ENCODE assay signal across 8 cellular contexts in genomic region chr6:116277124-116277523, GRCh38. TPM values are rescaled to one million over a fixed set of nuclear protein-coding genes. Genes with fewer than 3 reads are reported as not detected.
DNase-seq lines count a peak whose midpoint lies in the region; ATAC-seq, FAIRE-seq and TF ChIP-seq lines count a peak whose summit lies in the region.

No MANE protein-coding gene starts in this region.

- peaks cover 3% of the 10 kb centered on the region for H4K20me1 ChIP-seq in keratinocyte (ENCODE audit: control insufficient read depth, extremely low read depth, insufficient read depth, low read length)

- peak overlapping the region; percentile 99 for H3K4me3 Mint-ChIP-seq in T-helper 2 cell treated with Interferon-gamma antibody and Interleukin-4, amounts not matched to agents 5 μg/mL and 100 μg/mL, for 36 hours
- peak overlapping the region; percentile 91 for H3K4me3 Mint-ChIP-seq in activated T-helper 1 cell treated with anti-CD3 and anti-CD28 coated beads, Interleukin-12 subunit alpha, Interleukin-12 subunit beta, Interleukin-2, Interleukin-4 antibody, amounts not matched to agents 30 ng/mL and 10 ng/mL and 1 ng/mL, durations not matched to agents 14 hours and 24 hours and 36 hours

- H3K9me1 ChIP-seq in keratinocyte (ENCODE audit: control insufficient read depth, extremely low read depth, insufficient read depth, low read length), result no peaks in the 10 kb centered on the region

- H3K27me3 ChIP-seq in keratinocyte (ENCODE audit: control insufficient read depth, extremely low read depth, insufficient read depth, low read length) (no peaks in the 10 kb centered on the region), stomach smooth muscle (ENCODE audit: control insufficient read depth in 1 of 2, insufficient read depth in 2 of 2, low read length in 2 of 2) (no peaks in the 10 kb centered on the region)

- H3K9ac ChIP-seq in keratinocyte (ENCODE audit: control insufficient read depth, extremely low read depth, insufficient read depth, low read length) (peak overlapping the region; percentile 43), stomach smooth muscle (ENCODE audit: low read length in 2 of 2) (peak overlapping the region; percentile 52 to 99)

- no peaks in the 10 kb centered on the region for H3K9me3 Mint-ChIP-seq in T-helper 2 cell treated with Interferon-gamma antibody and Interleukin-4, amounts not matched to agents 5 μg/mL and 100 μg/mL, for 36 hours
- no peaks in the 10 kb centered on the region for H3K9me3 Mint-ChIP-seq in activated T-helper 1 cell treated with anti-CD3 and anti-CD28 coated beads, Interleukin-12 subunit alpha, Interleukin-12 subunit beta, Interleukin-2, Interleukin-4 antibody, amounts not matched to agents 30 ng/mL and 10 ng/mL and 1 ng/mL, durations not matched to agents 14 hours and 24 hours and 36 hours

- H3K9me3 ChIP-seq in keratinocyte (ENCODE audit: control insufficient read depth, low read depth, low read length) (no peaks in the 10 kb centered on the region), stomach smooth muscle (ENCODE audit: control insufficient read depth in 2 of 2, low read length in 2 of 2) (no peaks in the 10 kb centered on the region)

- FAIRE-seq in keratinocyte (lab: Jason Lieb, UNC), result no peak

- H3K4me1 ChIP-seq in keratinocyte (ENCODE audit: control insufficient read depth, extremely low read depth, insufficient read depth, low read length) (peaks cover 15% of the 10 kb centered on the region), stomach smooth muscle (ENCODE audit: control insufficient read depth, insufficient read depth, low read length) (peaks cover 8% of the 10 kb centered on the region)

- no peak for ATAC-seq in GM18519 (IDR thresholded peaks at IDR 0.05; ENCODE audit: low FRiP score, unreplicated experiment)

- peaks cover 43% of the 10 kb centered on the region for H3K36me3 Mint-ChIP-seq in T-helper 2 cell treated with Interferon-gamma antibody and Interleukin-4, amounts not matched to agents 5 μg/mL and 100 μg/mL, for 36 hours (ENCODE audit: low read depth)
- peaks cover 39% of the 10 kb centered on the region for H3K36me3 Mint-ChIP-seq in activated T-helper 1 cell treated with anti-CD3 and anti-CD28 coated beads, Interleukin-12 subunit alpha, Interleukin-12 subunit beta, Interleukin-2, Interleukin-4 antibody, amounts not matched to agents 30 ng/mL and 10 ng/mL and 1 ng/mL, durations not matched to agents 14 hours and 24 hours and 36 hours (ENCODE audit: low read depth)

- intact Hi-C loops in activated T-helper 1 cell treated with anti-CD3 and anti-CD28 coated beads, Interleukin-12 subunit alpha, Interleukin-12 subunit beta, Interleukin-2, Interleukin-4 antibody, amounts not matched to agents 30 ng/mL and 10 ng/mL and 1 ng/mL, durations not matched to agents 14 hours and 24 hours and 36 hours (cut with micrococcal nuclease), result loop anchor here (5.0 kb wide), 1 partner anchor 60 kb away; no protein-coding TSS in a partner anchor

- no peak for DNase-seq in T-helper 2 cell treated with Interferon-gamma antibody and Interleukin-4, amounts not matched to agents 5 μg/mL and 100 μg/mL, for 36 hours (ENCODE audit: low spot score)
- DNase-seq in T-helper 2 cell (no peak), keratinocyte (ENCODE audit: low read depth, low spot score) (no peak), SW 1271 (lab: John Stamatoyannopoulos, UW) (no peak), cortex of kidney (lab: John Stamatoyannopoulos, UW) (no peak)
- DNase-seq in activated T-helper 1 cell treated with anti-CD3 and anti-CD28 coated beads, Interleukin-12 subunit alpha, Interleukin-12 subunit beta, Interleukin-2, Interleukin-4 antibody, amounts not matched to agents 30 ng/mL and 10 ng/mL and 1 ng/mL, durations not matched to agents 14 hours and 24 hours and 36 hours (ENCODE audit: low spot score), result no peak

- dilution Hi-C loops in keratinocyte (cut with MboI; ENCODE audit: extremely low pct_ligation_motif_present, low sequenced_read_pairs), result no loop called here

- no peak overlapping the region for H2AFZ ChIP-seq in keratinocyte (ENCODE audit: control insufficient read depth, low read length)

- no peaks in the 10 kb centered on the region for H3K27me3 Mint-ChIP-seq in T-helper 2 cell treated with Interferon-gamma antibody and Interleukin-4, amounts not matched to agents 5 μg/mL and 100 μg/mL, for 36 hours (ENCODE audit: low read depth)
- peaks cover 2% of the 10 kb centered on the region for H3K27me3 Mint-ChIP-seq in activated T-helper 1 cell treated with anti-CD3 and anti-CD28 coated beads, Interleukin-12 subunit alpha, Interleukin-12 subunit beta, Interleukin-2, Interleukin-4 antibody, amounts not matched to agents 30 ng/mL and 10 ng/mL and 1 ng/mL, durations not matched to agents 14 hours and 24 hours and 36 hours (ENCODE audit: insufficient read depth)

- H3K36me3 ChIP-seq in keratinocyte (ENCODE audit: control insufficient read depth in 2 of 2, extremely low read depth in 1 of 2, insufficient read depth in 2 of 2, low read length in 2 of 2) (peaks cover 3 to 7% of the 10 kb centered on the region in 2 experiments), stomach smooth muscle (ENCODE audit: control insufficient read depth in 2 of 2, insufficient read depth in 2 of 2, low read length in 2 of 2) (peaks cover 2 to 12% of the 10 kb centered on the region in 2 donors)

- H3K4me1 Mint-ChIP-seq in T-helper 2 cell treated with Interferon-gamma antibody and Interleukin-4, amounts not matched to agents 5 μg/mL and 100 μg/mL, for 36 hours (ENCODE audit: low read depth), result peaks cover 45% of the 10 kb centered on the region
- peaks cover 52% of the 10 kb centered on the region for H3K4me1 Mint-ChIP-seq in activated T-helper 1 cell treated with anti-CD3 and anti-CD28 coated beads, Interleukin-12 subunit alpha, Interleukin-12 subunit beta, Interleukin-2, Interleukin-4 antibody, amounts not matched to agents 30 ng/mL and 10 ng/mL and 1 ng/mL, durations not matched to agents 14 hours and 24 hours and 36 hours (ENCODE audit: low read depth)

- H3K4me3 ChIP-seq in keratinocyte (ENCODE audit: control insufficient read depth in 2 of 3, extremely low read depth in 1 of 3, insufficient read depth in 2 of 3, low read depth in 1 of 3, low read length in 3 of 3) (peak overlapping the region; percentile 71 to 96 (median 93)), stomach smooth muscle (ENCODE audit: low read length in 2 of 2) (peak overlapping the region; percentile 53 to 97)

- H3K4me2 ChIP-seq in keratinocyte (ENCODE audit: control insufficient read depth, extremely low read depth, insufficient read depth, low read depth, low read length), result peak overlapping the region; percentile 83

- H3K27ac ChIP-seq in keratinocyte (ENCODE audit: control insufficient read depth, insufficient read depth, low read length), result peak overlapping the region; percentile 3
- H3K27ac ChIP-seq in stomach smooth muscle (ENCODE audit: low read length), result no peak overlapping the region

- TF ChIP-seq CTCF in keratinocyte (optimal IDR thresholded peaks at IDR 0.05 in 1 of 3, IDR thresholded peaks at IDR 0.05 in 1 of 3, conservative IDR thresholded peaks at IDR 0.05 in 1 of 3; ENCODE audit: extremely low read depth in 1 of 3, insufficient read depth in 2 of 3, low read length in 3 of 3), result no peak

- peak overlapping the region; percentile 45 for H3K27ac Mint-ChIP-seq in T-helper 2 cell treated with Interferon-gamma antibody and Interleukin-4, amounts not matched to agents 5 μg/mL and 100 μg/mL, for 36 hours
- H3K27ac Mint-ChIP-seq in activated T-helper 1 cell treated with anti-CD3 and anti-CD28 coated beads, Interleukin-12 subunit alpha, Interleukin-12 subunit beta, Interleukin-2, Interleukin-4 antibody, amounts not matched to agents 30 ng/mL and 10 ng/mL and 1 ng/mL, durations not matched to agents 14 hours and 24 hours and 36 hours, result no peak overlapping the region

- peaks cover 49% of the 10 kb centered on the region for H3K79me2 ChIP-seq in keratinocyte (ENCODE audit: control insufficient read depth, insufficient read depth, low read length)

RNA-seq across cellular contexts. Expression of gene TSPYL1, which starts 2.6 kb away (rescaled TPM):
- total RNA-seq in activated T-helper 1 cell treated with anti-CD3 and anti-CD28 coated beads, Interleukin-12 subunit alpha, Interleukin-12 subunit beta, Interleukin-2, Interleukin-4 antibody, amounts not matched to agents 30 ng/mL and 10 ng/mL and 1 ng/mL, durations not matched to agents 14 hours and 24 hours and 36 hours, result 41.8 and 43.5 TPM in 2 replicates
- 64.5 to 97.3 TPM (median 75.6 TPM) in 3 replicates for polyA plus RNA-seq in keratinocyte
- polyA plus RNA-seq in keratinocyte (2011; ENCODE audit: low read depth), result 33.1 TPM
- polyA plus RNA-seq in keratinocyte (2011; cell fraction: cytosol; rRNA removed), result 54.2 and 77.6 TPM in 2 replicates
- 85.3 and 92.0 TPM in 2 replicates for polyA plus RNA-seq in keratinocyte (2011; cell fraction: nucleus; rRNA removed)
- polyA plus RNA-seq in keratinocyte (2012; ENCODE audit: low replicate concordance), result 50.3 and 82.1 TPM in 2 replicates
- 67.5 to 171 TPM (median 169 TPM) in 3 replicates for polyA minus RNA-seq in keratinocyte
- polyA minus RNA-seq in keratinocyte (2011; cell fraction: cytosol; rRNA and poly(A)+ RNA removed), result 111 TPM
- polyA minus RNA-seq in keratinocyte (2011; cell fraction: nucleus; rRNA and poly(A)+ RNA removed), result 67.2 and 97.4 TPM in 2 replicates

RNA-seq across cellular contexts. Expression of gene TSPYL4, which starts 23.2 kb away (rescaled TPM):
- total RNA-seq in activated T-helper 1 cell treated with anti-CD3 and anti-CD28 coated beads, Interleukin-12 subunit alpha, Interleukin-12 subunit beta, Interleukin-2, Interleukin-4 antibody, amounts not matched to agents 30 ng/mL and 10 ng/mL and 1 ng/mL, durations not matched to agents 14 hours and 24 hours and 36 hours, result 20.4 and 21.4 TPM in 2 replicates
- polyA plus RNA-seq in keratinocyte, result 6.2 to 8.3 TPM (median 8.1 TPM) in 3 replicates
- polyA plus RNA-seq in keratinocyte (2011; ENCODE audit: low read depth), result 1.3 TPM
- 2.7 and 3.9 TPM in 2 replicates for polyA plus RNA-seq in keratinocyte (2011; cell fraction: cytosol; rRNA removed)
- polyA plus RNA-seq in keratinocyte (2011; cell fraction: nucleus; rRNA removed), result 22.1 and 23.0 TPM in 2 replicates
- polyA plus RNA-seq in keratinocyte (2012; ENCODE audit: low replicate concordance), result 4.9 and 7.5 TPM in 2 replicates
- polyA minus RNA-seq in keratinocyte, result 3.6 to 9.1 TPM (median 7.6 TPM) in 3 replicates
- 3.5 TPM for polyA minus RNA-seq in keratinocyte (2011; cell fraction: cytosol; rRNA and poly(A)+ RNA removed)
- polyA minus RNA-seq in keratinocyte (2011; cell fraction: nucleus; rRNA and poly(A)+ RNA removed), result 4.2 and 5.7 TPM in 2 replicates
